In the genomic region with DNA sequence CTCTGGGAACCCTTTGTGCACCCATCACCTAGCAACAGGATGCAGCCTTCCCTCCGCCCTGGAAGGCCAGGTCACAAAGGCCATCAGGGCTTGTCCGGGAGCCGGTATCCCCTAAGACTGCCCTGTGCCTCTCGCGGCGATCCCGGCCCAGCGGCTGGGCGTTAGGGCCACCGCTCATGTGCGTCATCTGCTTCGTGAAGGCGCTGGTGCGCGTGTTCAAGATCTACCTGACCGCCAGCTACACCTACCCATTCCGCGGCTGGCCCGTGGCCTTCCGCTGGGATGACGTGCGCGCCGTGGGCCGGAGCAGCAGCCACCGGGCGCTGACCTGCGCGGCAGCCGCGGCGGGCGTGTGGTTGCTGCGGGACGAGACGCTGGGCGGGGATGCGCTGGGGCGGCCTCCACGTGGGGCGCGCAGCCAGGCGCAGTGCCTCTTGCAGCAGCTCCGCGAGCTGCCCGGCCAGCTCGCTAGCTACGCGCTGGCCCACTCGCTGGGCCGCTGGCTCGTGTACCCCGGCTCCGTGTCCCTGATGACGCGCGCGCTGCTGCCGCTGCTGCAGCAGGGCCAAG, we compare ENCODE assay signal across 1 cellular context.
TF ChIP-seq lines count a peak whose summit lies in the region.

A gene (plus strand): TSS at position 134 of the 570 bp plus-strand sequence. CDS start 43 bp downstream, at position 177.

TF ChIP-seq in H1, 55 proteins besides CTCF, POLR2A, EP300 and RAD21:
- TF ChIP-seq KDM5A (IDR thresholded peaks at IDR 0.05; ENCODE audit: low read length) (no peak), NRF1 (IDR thresholded peaks at IDR 0.05; ENCODE audit: low read depth, low read length) (no peak)
TF ChIP-seq in H1: peak in this region for 0.
